Comparison of ENCODE assay signal across 8 cellular contexts in genomic region chr10:135601-136464, GRCh38.
A peak's percentile ranks its signal among the peaks of the same experiment; 100 is the strongest.
DNase-seq lines count a peak whose midpoint lies in the region; ATAC-seq lines count a peak whose summit lies in the region.

No MANE protein-coding gene starts in this region.

- H3K36me3 Mint-ChIP-seq in memory B cell = no peaks in the 10 kb centered on the region

- H3K27ac Mint-ChIP-seq in memory B cell = peak overlapping the region; percentile 79

- DNase-seq in NCI-H1417 (lab: John Stamatoyannopoulos, UW) = peak; percentile 37 to 68 (median 62)
- DNase-seq in NCI-H1417 treated with DMSO at 0.1 percent for 48 hours (lab: John Stamatoyannopoulos, UW) = no peak
- peak; percentile 5 for DNase-seq in NCI-H2227 treated with DMSO at 0.1 percent for 48 hours (lab: John Stamatoyannopoulos, UW)
- peak; percentile 87 for DNase-seq in activated CD8-positive, alpha-beta memory T cell treated with anti-CD3 and anti-CD28 coated beads for 24 hours
- DNase-seq in effector CD8-positive, alpha-beta T cell (lab: John Stamatoyannopoulos, UW) = peak; percentile 44
- DNase-seq in memory B cell (ENCODE audit: low spot score in 2 of 2) = peak; percentile 58 to 70
- peak; percentile 50 for DNase-seq in stimulated activated CD8-positive, alpha-beta memory T cell treated with anti-CD3 and anti-CD28 coated beads, Interleukin-12 subunit alpha, Interleukin-12 subunit beta, amount 100 ng/mL, for 4 hours (ENCODE audit: low read depth)

- peaks cover 20% of the 10 kb centered on the region for H3K4me1 Mint-ChIP-seq in memory B cell

- H3K4me3 Mint-ChIP-seq in memory B cell = peak overlapping the region; percentile 82

- ATAC-seq in HG02759 (IDR thresholded peaks at IDR 0.05; ENCODE audit: unreplicated experiment) (peak; percentile 32), memory B cell (ENCODE audit: low read depth) (peak; percentile 37)

- no peaks in the 10 kb centered on the region for H3K27me3 Mint-ChIP-seq in memory B cell

- no peaks in the 10 kb centered on the region for H3K9me3 Mint-ChIP-seq in memory B cell
